1 cellular context compared by ENCODE assay signal in genomic region chr20:313948-314347, GRCh38.
TF ChIP-seq lines count a peak whose summit lies in the region.

No MANE protein-coding gene starts in this region.

TF ChIP-seq in IMR-90, 13 proteins besides CTCF, POLR2A, EP300 and RAD21:
- TF ChIP-seq FOS (IDR thresholded peaks at IDR 0.05; ENCODE audit: low read depth, low read length) (peak; percentile 75), SMC3 (IDR thresholded peaks at IDR 0.05; ENCODE audit: low read depth, low read length) (no peak), USF2 (IDR thresholded peaks at IDR 0.05; ENCODE audit: low read depth, low read length) (no peak), MAFK (IDR thresholded peaks at IDR 0.05; ENCODE audit: low read depth, low read length) (no peak), CEBPB (IDR thresholded peaks at IDR 0.05; ENCODE audit: low read depth, low read length) (peak; percentile 66), RFX5 (IDR thresholded peaks at IDR 0.05; ENCODE audit: low read depth, low read length) (no peak), RCOR1 (IDR thresholded peaks at IDR 0.05; ENCODE audit: insufficient replicate concordance, low read length) (peak; percentile 90)
